12 cellular contexts compared by ENCODE assay signal in genomic region chr10:103820101-103821062, GRCh38. TPM values are rescaled to one million over a fixed set of nuclear protein-coding genes. Genes with fewer than 3 reads are reported as not detected.
DNase-seq lines count a peak whose midpoint lies in the region; ATAC-seq and TF ChIP-seq lines count a peak whose summit lies in the region.
"Had no signal": no experiment of that assay in that cellular context is flagged by ENCODE, and none has a peak within 500 bp of the region (broad histone marks: within the 10 kb centered on the region; RNA-seq: fewer than 3 reads in every experiment).

No MANE protein-coding gene starts in this region.

- H3K27ac ChIP-seq in SK-N-SH (ENCODE audit: low read depth in 2 of 2, low read length in 1 of 2) (peak overlapping the region in 1 of 2 experiments; percentile 68; a peak in 2 of 4 replicates), heart right ventricle (peak overlapping the region in 7 of 10 donors; percentile 22 to 73 (median 42)), rectal smooth muscle tissue (ENCODE audit: low read depth, low read length) (peak overlapping the region; percentile 8)

- CTCF ChIA-PET in SK-N-SH (lab: Yijun Ruan, JAX) = interaction anchor here (0.8 to 1.3 kb wide), 6 partner anchors 14 to 101 kb away, joined by 3 to 4 read pairs (median 3); partner anchors contain the start of gene SH3PXD2A
- CTCF ChIA-PET in activated CD8-positive, alpha-beta memory T cell treated with anti-CD3 and anti-CD28 coated beads, Interleukin-2, amount 10 ng/mL, durations not matched to agents 7 days and 5 days (lab: Charles Lee) = no interaction called here

- 0 out of 2 replicates have a peak, but pooled peaks cover 16% of the 10 kb centered on the region for H4K20me1 ChIP-seq in SK-N-SH (ENCODE audit: insufficient read depth)

- H2AFZ ChIP-seq in SK-N-SH (ENCODE audit: low read depth) = no peak overlapping the region

- no peak overlapping the region for H3K4me3 Mint-ChIP-seq in activated CD8-positive, alpha-beta memory T cell treated with anti-CD3 and anti-CD28 coated beads, Interleukin-2, amount 10 ng/mL, durations not matched to agents 7 days and 5 days
- H3K4me3 Mint-ChIP-seq: mesothelial cell of epicardium had no signal

- peak overlapping the region; percentile 51; the same call in 1 of the 2 replicates for H3K4me2 ChIP-seq in SK-N-SH

- POLR2A ChIA-PET in SK-N-SH (lab: Yijun Ruan, JAX) = interaction anchor here (1.2 kb wide), 1 partner anchor 27 kb away, joined by 4 read pairs; no protein-coding TSS in a partner anchor

- peaks cover 38% of the 10 kb centered on the region for H3K27me3 Mint-ChIP-seq in activated CD8-positive, alpha-beta memory T cell treated with anti-CD3 and anti-CD28 coated beads, Interleukin-2, amount 10 ng/mL, durations not matched to agents 7 days and 5 days

- peaks cover 13% of the 10 kb centered on the region for H3K4me1 Mint-ChIP-seq in activated CD8-positive, alpha-beta memory T cell treated with anti-CD3 and anti-CD28 coated beads, Interleukin-2, amount 10 ng/mL, durations not matched to agents 7 days and 5 days

- intact Hi-C loops in heart right ventricle (cut with DNase I) = no loop called here

- peaks cover 29 to 48% of the 10 kb centered on the region in 2 experiments; a peak in 3 of 4 replicates for H3K4me1 ChIP-seq in SK-N-SH (ENCODE audit: control insufficient read depth in 1 of 2, insufficient read depth in 2 of 2, low read depth in 1 of 2, low read length in 1 of 2)
- peaks cover 11 to 75% (median 51%) of the 10 kb centered on the region in 9 donors for H3K4me1 ChIP-seq in heart right ventricle
- H3K4me1 ChIP-seq in rectal smooth muscle tissue (ENCODE audit: control insufficient read depth, insufficient read depth, low read length) = no peaks in the 10 kb centered on the region

- H3K36me3 Mint-ChIP-seq in activated CD8-positive, alpha-beta memory T cell treated with anti-CD3 and anti-CD28 coated beads, Interleukin-2, amount 10 ng/mL, durations not matched to agents 7 days and 5 days = no peaks in the 10 kb centered on the region
- H3K36me3 Mint-ChIP-seq: mesothelial cell of epicardium had no signal

- no peaks in the 10 kb centered on the region for H3K9me3 Mint-ChIP-seq in activated CD8-positive, alpha-beta memory T cell treated with anti-CD3 and anti-CD28 coated beads, Interleukin-2, amount 10 ng/mL, durations not matched to agents 7 days and 5 days (ENCODE audit: low read depth)
- H3K9me3 Mint-ChIP-seq: mesothelial cell of epicardium had no signal

- no peak overlapping the region for H3K27ac Mint-ChIP-seq in activated CD8-positive, alpha-beta memory T cell treated with anti-CD3 and anti-CD28 coated beads, Interleukin-2, amount 10 ng/mL, durations not matched to agents 7 days and 5 days
- H3K27ac Mint-ChIP-seq: mesothelial cell of epicardium had no signal

- no peak for TF ChIP-seq EP300 in SK-N-SH (IDR thresholded peaks at IDR 0.05; ENCODE audit: borderline replicate concordance in 1 of 2, low read depth in 1 of 2, low read length in 1 of 2)

- H3K27me3 ChIP-seq in SK-N-SH (ENCODE audit: insufficient read depth) (no peaks in the 10 kb centered on the region), heart right ventricle (no peaks in the 10 kb centered on the region), rectal smooth muscle tissue (ENCODE audit: control insufficient read depth, insufficient read depth, low read length) (no peaks in the 10 kb centered on the region)

- H3K9me3 ChIP-seq in SK-N-SH (no peaks in the 10 kb centered on the region), heart right ventricle (no peaks in the 10 kb centered on the region)

- H3K4me3 ChIP-seq in SK-N-SH (ENCODE audit: low read depth in 2 of 2, low read length in 1 of 2) = no peak overlapping the region
- peak overlapping the region in 2 of 10 donors; percentile 14 to 21 for H3K4me3 ChIP-seq in heart right ventricle
- H3K4me3 ChIP-seq in rectal smooth muscle tissue (ENCODE audit: low read length) = no peak overlapping the region

- H3K36me3 ChIP-seq in SK-N-SH (replicated peaks in 1 of 2; ENCODE audit: control insufficient read depth in 1 of 2, insufficient read depth in 2 of 2, low read length in 1 of 2) (no peaks in the 10 kb centered on the region), heart right ventricle (peaks cover 0 to 10% (median 0%) of the 10 kb centered on the region in 9 donors), rectal smooth muscle tissue (ENCODE audit: control insufficient read depth, insufficient read depth, low read length) (no peaks in the 10 kb centered on the region)

- H3K9ac ChIP-seq in SK-N-SH (no peak overlapping the region), rectal smooth muscle tissue (ENCODE audit: low read length) (no peak overlapping the region)

- no peaks in the 10 kb centered on the region for H3F3A ChIP-seq in SK-N-SH (replicated peaks; ENCODE audit: insufficient read depth)

- peaks cover 7% of the 10 kb centered on the region; the same call in 1 of the 2 replicates for H3K79me2 ChIP-seq in SK-N-SH (ENCODE audit: insufficient read depth)

- TF ChIP-seq RAD21 in SK-N-SH (IDR thresholded peaks at IDR 0.05; ENCODE audit: low read length) = peak; percentile 10; the same call in 1 of the 2 replicates

- H3K9me2 ChIP-seq in SK-N-SH = no peaks in the 10 kb centered on the region

- TF ChIP-seq CTCF in SK-N-SH (IDR thresholded peaks at IDR 0.05) = no peak
- no peak for TF ChIP-seq CTCF in heart right ventricle (IDR thresholded peaks at IDR 0.05)

- peak; percentile 82 to 92 (median 88) for ATAC-seq in heart right ventricle
- ATAC-seq in activated CD8-positive, alpha-beta memory T cell treated with anti-CD3 and anti-CD28 coated beads, Interleukin-2, amount 10 ng/mL, durations not matched to agents 7 days and 5 days = no peak

- DNase-seq in DMS79 (lab: John Stamatoyannopoulos, UW) = peak; percentile 71
- DNase-seq in SK-N-SH = peak; percentile 84
- DNase-seq in heart right ventricle = peak; percentile 87
- DNase-seq in HT-29 (ENCODE audit: low spot score) = no peak
- DNase-seq in SKM-1 treated with dmso at 0.1 percent for 144 hours (lab: John Stamatoyannopoulos, UW; ENCODE audit: unreplicated experiment) = no peak
- no peak for DNase-seq in ecto neural progenitor cell (ENCODE audit: low spot score)
- DNase-seq in activated CD8-positive, alpha-beta memory T cell treated with anti-CD3 and anti-CD28 coated beads, Interleukin-2, amount 10 ng/mL, durations not matched to agents 7 days and 5 days = no peak
- DNase-seq: effector CD4-positive, alpha-beta T cell; MV-4-11; stimulated activated CD4-positive, alpha-beta T cell treated with anti-CD3 and anti-CD28 coated beads, Interleukin-4, amount 100 ng/mL, for 24 hours had no signal

- WGBS in SK-N-SH (ENCODE audit: low lambda C conversion rate) = 41% methylated on average over 13 of the region's 19 CpGs
- 24 to 30% methylated on average over 18 to 19 of the region's 19 CpGs for WGBS in heart right ventricle, 2 donors

TF ChIP-seq in SK-N-SH, 30 proteins besides CTCF, POLR2A, EP300 and RAD21:
- TF ChIP-seq RXRA (IDR thresholded peaks at IDR 0.05; ENCODE audit: borderline replicate concordance, low read depth) (no peak), TCF12 (IDR thresholded peaks at IDR 0.05) (peak; percentile 31), GATA2 (CRISPR knock-in tag; IDR thresholded peaks at IDR 0.05) (no peak), NFIC (IDR thresholded peaks at IDR 0.05; ENCODE audit: borderline replicate concordance) (peak; percentile 63), RCOR1 (IDR thresholded peaks at IDR 0.05; ENCODE audit: low read length) (0 out of 2 replicates have a peak, but pooled peaks have one; percentile 13), SIN3A (IDR thresholded peaks at IDR 0.05; ENCODE audit: borderline replicate concordance, low read depth, low read length) (no peak), NRF1 (IDR thresholded peaks at IDR 0.05; ENCODE audit: low read depth, low read length) (peak; percentile 52; the same call in 1 of the 2 replicates), CHD2 (IDR thresholded peaks at IDR 0.05; ENCODE audit: low read length, partially characterized antibody) (peak; percentile 13)

RNA-seq across cellular contexts. Expression of gene SH3PXD2A, which starts 35.0 kb away (rescaled TPM):
- polyA plus RNA-seq in SK-N-SH (2012; rRNA removed) (2.1 and 2.5 TPM in 2 replicates), heart right ventricle (10 to 100 TPM in 1 of 2 donors, 1 to 10 TPM in 1; 6.9 to 14.2 TPM)
- 1.7 and 2.5 TPM in 2 replicates for polyA plus RNA-seq in SK-N-SH (2012; cell fraction: cytosol; rRNA removed)
- polyA plus RNA-seq in SK-N-SH (2012; cell fraction: nucleus; rRNA removed) = 5.5 and 5.7 TPM in 2 replicates
- 10 to 100 TPM; 30.6 to 44.9 (median 36.0) TPM for total RNA-seq in heart right ventricle
- total RNA-seq in HT-29 (2014; rRNA removed; shearing (Covaris generic)) = 2.7 and 3.0 TPM in 2 replicates
- total RNA-seq in activated CD8-positive, alpha-beta memory T cell treated with anti-CD3 and anti-CD28 coated beads, Interleukin-2, amount 10 ng/mL, durations not matched to agents 7 days and 5 days = 10 to 100 TPM; 12.4 to 14.5 TPM

Comparison
In these comparisons a context has a peak if more than half of its experiments do, and no peak if none do; other contexts are left out.
1. DNase-seq: peak in DMS79 (single experiment), SK-N-SH (single experiment) and heart right ventricle (2 of 2); none in HT-29 (single experiment), SKM-1 treated with dmso at 0.1 percent for 144 hours (single experiment), ecto neural progenitor cell (single experiment) and activated CD8-positive, alpha-beta memory T cell treated with anti-CD3 and anti-CD28 coated beads, Interleukin-2, amount 10 ng/mL, durations not matched to agents 7 days and 5 days (single experiment).